In the genomic region with DNA sequence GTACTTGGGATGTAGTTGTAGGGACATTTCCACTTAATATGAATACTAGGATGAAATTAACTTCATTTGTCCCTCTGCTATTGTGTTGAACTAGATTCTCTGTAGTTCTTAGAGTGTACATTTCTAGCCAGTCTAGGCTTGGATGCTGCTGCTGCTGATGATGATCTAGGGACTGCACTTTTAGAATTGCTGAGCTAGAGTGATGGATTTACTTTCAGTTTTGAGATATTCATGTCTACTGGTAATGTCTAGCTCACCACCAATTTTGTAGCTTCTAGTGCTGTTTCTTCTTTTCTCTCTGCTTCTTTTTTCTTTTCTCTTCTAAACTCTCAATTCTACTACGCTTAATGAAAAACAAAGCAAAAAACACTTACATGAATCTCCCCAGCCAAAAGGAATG, we compare ENCODE assay signal across 1 cellular context.
TF ChIP-seq lines count a peak whose summit lies in the region.

No MANE protein-coding gene starts in this region.

TF ChIP-seq in K562, 482 proteins besides CTCF, POLR2A, EP300 and RAD21:
- TF ChIP-seq ZBTB17 (CRISPR knock-in tag; IDR thresholded peaks at IDR 0.05) = peak; percentile 65; the same call in 1 of the 2 replicates
- TF ChIP-seq, protein P1, sequence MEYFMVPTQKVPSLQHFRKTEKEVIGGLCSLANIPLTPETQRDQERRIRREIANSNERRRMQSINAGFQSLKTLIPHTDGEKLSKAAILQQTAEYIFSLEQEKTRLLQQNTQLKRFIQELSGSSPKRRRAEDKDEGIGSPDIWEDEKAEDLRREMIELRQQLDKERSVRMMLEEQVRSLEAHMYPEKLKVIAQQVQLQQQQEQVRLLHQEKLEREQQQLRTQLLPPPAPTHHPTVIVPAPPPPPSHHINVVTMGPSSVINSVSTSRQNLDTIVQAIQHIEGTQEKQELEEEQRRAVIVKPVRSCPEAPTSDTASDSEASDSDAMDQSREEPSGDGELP (CRISPR knock-in tag; IDR thresholded peaks at IDR 0.05; ENCODE audit: borderline replicate concordance) = no peak
- TF ChIP-seq, protein P2, sequence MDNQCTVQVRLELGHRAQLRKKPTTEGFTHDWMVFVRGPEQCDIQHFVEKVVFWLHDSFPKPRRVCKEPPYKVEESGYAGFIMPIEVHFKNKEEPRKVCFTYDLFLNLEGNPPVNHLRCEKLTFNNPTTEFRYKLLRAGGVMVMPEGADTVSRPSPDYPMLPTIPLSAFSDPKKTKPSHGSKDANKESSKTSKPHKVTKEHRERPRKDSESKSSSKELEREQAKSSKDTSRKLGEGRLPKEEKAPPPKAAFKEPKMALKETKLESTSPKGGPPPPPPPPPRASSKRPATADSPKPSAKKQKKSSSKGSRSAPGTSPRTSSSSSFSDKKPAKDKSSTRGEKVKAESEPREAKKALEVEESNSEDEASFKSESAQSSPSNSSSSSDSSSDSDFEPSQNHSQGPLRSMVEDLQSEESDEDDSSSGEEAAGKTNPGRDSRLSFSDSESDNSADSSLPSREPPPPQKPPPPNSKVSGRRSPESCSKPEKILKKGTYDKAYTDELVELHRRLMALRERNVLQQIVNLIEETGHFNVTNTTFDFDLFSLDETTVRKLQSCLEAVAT (IDR thresholded peaks at IDR 0.05) = peak in 1 of 2 experiments; percentile 65; a peak in 1 of 4 replicates
- TF ChIP-seq, protein P3, sequence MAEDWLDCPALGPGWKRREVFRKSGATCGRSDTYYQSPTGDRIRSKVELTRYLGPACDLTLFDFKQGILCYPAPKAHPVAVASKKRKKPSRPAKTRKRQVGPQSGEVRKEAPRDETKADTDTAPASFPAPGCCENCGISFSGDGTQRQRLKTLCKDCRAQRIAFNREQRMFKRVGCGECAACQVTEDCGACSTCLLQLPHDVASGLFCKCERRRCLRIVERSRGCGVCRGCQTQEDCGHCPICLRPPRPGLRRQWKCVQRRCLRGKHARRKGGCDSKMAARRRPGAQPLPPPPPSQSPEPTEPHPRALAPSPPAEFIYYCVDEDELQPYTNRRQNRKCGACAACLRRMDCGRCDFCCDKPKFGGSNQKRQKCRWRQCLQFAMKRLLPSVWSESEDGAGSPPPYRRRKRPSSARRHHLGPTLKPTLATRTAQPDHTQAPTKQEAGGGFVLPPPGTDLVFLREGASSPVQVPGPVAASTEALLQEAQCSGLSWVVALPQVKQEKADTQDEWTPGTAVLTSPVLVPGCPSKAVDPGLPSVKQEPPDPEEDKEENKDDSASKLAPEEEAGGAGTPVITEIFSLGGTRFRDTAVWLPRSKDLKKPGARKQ (CRISPR knock-in tag; IDR thresholded peaks at IDR 0.05) = no peak
